ENCODE assay signal across 24 cellular contexts in the genomic region with DNA sequence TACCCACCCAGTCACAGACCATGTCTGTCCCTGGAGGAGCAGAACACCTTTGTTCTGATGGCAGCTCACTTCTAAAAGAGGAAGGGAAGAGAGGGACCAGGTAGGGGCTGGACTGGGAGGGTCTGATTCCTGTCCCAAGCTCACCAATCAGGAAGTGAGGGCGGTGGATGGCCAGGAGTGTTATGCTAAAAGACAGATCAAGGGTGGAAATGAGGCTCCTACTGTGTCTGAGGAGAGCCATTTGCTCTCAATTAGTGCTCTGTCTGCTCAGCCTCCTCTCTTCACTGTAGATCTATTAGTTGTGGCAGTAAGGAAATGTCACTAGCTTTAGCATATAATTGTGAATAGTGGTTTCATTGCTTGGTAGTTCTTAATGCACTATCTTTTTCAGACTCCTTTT.
A peak's percentile ranks its signal among the peaks of the same experiment; 100 is the strongest.
DNase-seq lines count a peak whose midpoint lies in the region; ATAC-seq and TF ChIP-seq lines count a peak whose summit lies in the region.
"Had no signal": no experiment of that assay in that cellular context is flagged by ENCODE, and none has a peak within 500 bp of the region (broad histone marks: within the 10 kb centered on the region; RNA-seq: fewer than 3 reads in every experiment).

No MANE protein-coding gene starts in this region.

- no peak overlapping the region for H3K4me3 ChIP-seq in vagina
- H3K4me3 ChIP-seq: A549, cardiac muscle cell, left lung, MG63, PC-9 had no signal

- peaks cover 14% of the 10 kb centered on the region for H3K27me3 Mint-ChIP-seq in activated naive CD8-positive, alpha-beta T cell treated with anti-CD3 and anti-CD28 coated beads, Interleukin-2, amount 10 ng/mL, durations not matched to agents 7 days and 5 days
- H3K27me3 Mint-ChIP-seq in activated naive CD8-positive, alpha-beta T cell treated with anti-CD3 and anti-CD28 coated beads, Interleukin-2, amount 50 U/mL, for 24 hours, result peaks cover 25% of the 10 kb centered on the region
- H3K27me3 Mint-ChIP-seq in T-helper 17 cell, result no peaks in the 10 kb centered on the region
- H3K27me3 Mint-ChIP-seq: IgD-negative memory B cell had no signal

- peaks cover 34% of the 10 kb centered on the region for H3K4me1 ChIP-seq in vagina
- H3K4me1 ChIP-seq: A549, BE2C had no signal

- H3K4me1 Mint-ChIP-seq in activated naive CD8-positive, alpha-beta T cell treated with anti-CD3 and anti-CD28 coated beads, Interleukin-2, amount 10 ng/mL, durations not matched to agents 7 days and 5 days, result peaks cover 32% of the 10 kb centered on the region
- H3K4me1 Mint-ChIP-seq in activated naive CD8-positive, alpha-beta T cell treated with anti-CD3 and anti-CD28 coated beads, Interleukin-2, amount 50 U/mL, for 24 hours, result peaks cover 34% of the 10 kb centered on the region
- peaks cover 21% of the 10 kb centered on the region for H3K4me1 Mint-ChIP-seq in T-helper 17 cell

- H3K36me3 ChIP-seq in vagina, result no peaks in the 10 kb centered on the region
- H3K36me3 ChIP-seq: BE2C, cardiac muscle cell, left lung, MG63 had no signal

- H3K4me3 Mint-ChIP-seq in activated naive CD8-positive, alpha-beta T cell treated with anti-CD3 and anti-CD28 coated beads, Interleukin-2, amount 10 ng/mL, durations not matched to agents 7 days and 5 days, result no peak overlapping the region
- H3K4me3 Mint-ChIP-seq in activated naive CD8-positive, alpha-beta T cell treated with anti-CD3 and anti-CD28 coated beads, Interleukin-2, amount 50 U/mL, for 24 hours, result no peak overlapping the region
- peak overlapping the region; percentile 3 for H3K4me3 Mint-ChIP-seq in T-helper 17 cell
- H3K4me3 Mint-ChIP-seq: activated CD4-positive, alpha-beta T cell treated with anti-CD3 and anti-CD28 coated beads, Interleukin-2, amount 10 ng/mL, durations not matched to agents 7 days and 5 days; IgD-negative memory B cell had no signal

- H3K27ac Mint-ChIP-seq in activated naive CD8-positive, alpha-beta T cell treated with anti-CD3 and anti-CD28 coated beads, Interleukin-2, amount 10 ng/mL, durations not matched to agents 7 days and 5 days, result peak overlapping the region; percentile 14
- H3K27ac Mint-ChIP-seq in activated naive CD8-positive, alpha-beta T cell treated with anti-CD3 and anti-CD28 coated beads, Interleukin-2, amount 50 U/mL, for 24 hours, result no peak overlapping the region
- peak overlapping the region; percentile 76 for H3K27ac Mint-ChIP-seq in T-helper 17 cell
- H3K27ac Mint-ChIP-seq: activated CD4-positive, alpha-beta T cell treated with anti-CD3 and anti-CD28 coated beads, Interleukin-2, amount 10 ng/mL, durations not matched to agents 7 days and 5 days; IgD-negative memory B cell had no signal

- ATAC-seq in activated naive CD8-positive, alpha-beta T cell treated with anti-CD3 and anti-CD28 coated beads, Interleukin-2, amount 10 ng/mL, durations not matched to agents 7 days and 5 days (ENCODE audit: low read depth), result no peak
- no peak for ATAC-seq in activated naive CD8-positive, alpha-beta T cell treated with anti-CD3 and anti-CD28 coated beads, Interleukin-2, amount 50 U/mL, for 24 hours
- ATAC-seq in T-helper 17 cell, result no peak
- ATAC-seq: A549 had no signal

- no peak for DNase-seq in activated naive CD8-positive, alpha-beta T cell treated with anti-CD3 and anti-CD28 coated beads, Interleukin-2, amount 10 ng/mL, durations not matched to agents 7 days and 5 days
- DNase-seq in activated naive CD8-positive, alpha-beta T cell treated with anti-CD3 and anti-CD28 coated beads, Interleukin-2, amount 50 U/mL, for 24 hours, result no peak
- DNase-seq in T-helper 17 cell (no peak), iPS-NIHi11 (ENCODE audit: low spot score) (peak; percentile 72), vagina (ENCODE audit: extremely low spot score in 2 of 2) (no peak), hepatic stellate cell (ENCODE audit: low spot score) (no peak), HuH-7 (ENCODE audit: low spot score) (no peak)
- no peak for DNase-seq in stimulated activated CD8-positive, alpha-beta memory T cell treated with anti-CD3 and anti-CD28 coated beads, Interleukin-4, amount 100 ng/mL, for 48 hours
- DNase-seq: activated CD4-positive, alpha-beta T cell treated with anti-CD3 and anti-CD28 coated beads, Interleukin-2, amount 10 ng/mL, durations not matched to agents 7 days and 5 days; activated CD8-positive, alpha-beta memory T cell treated with anti-CD3 and anti-CD28 coated beads, Interleukin-2, amount 50 U/mL, for 4 hours; activated effector memory CD4-positive, alpha-beta T cell treated with Interleukin-2 at 50 U/mL for 16 hours; BE2C; foreskin melanocyte; left lung; midbrain; NCI-H146; PC-9; SHP77 treated with DMSO at 0.1 percent for 48 hours; stimulated activated CD4-positive, alpha-beta T cell treated with anti-CD3 and anti-CD28 coated beads, Interleukin-4, amount 100 ng/mL, for 1 hour had no signal

- TF ChIP-seq CTCF in vagina (IDR thresholded peaks at IDR 0.05), result no peak

- peaks cover 3% of the 10 kb centered on the region for H3K9me3 Mint-ChIP-seq in activated naive CD8-positive, alpha-beta T cell treated with anti-CD3 and anti-CD28 coated beads, Interleukin-2, amount 10 ng/mL, durations not matched to agents 7 days and 5 days
- H3K9me3 Mint-ChIP-seq in activated naive CD8-positive, alpha-beta T cell treated with anti-CD3 and anti-CD28 coated beads, Interleukin-2, amount 50 U/mL, for 24 hours, result peaks cover 5% of the 10 kb centered on the region
- H3K9me3 Mint-ChIP-seq: IgD-negative memory B cell had no signal

- H3K27me3 ChIP-seq in vagina, result no peaks in the 10 kb centered on the region
- H3K27me3 ChIP-seq: BE2C, cardiac muscle cell, left lung, MG63 had no signal

- TF ChIP-seq POLR2A in vagina (IDR thresholded peaks at IDR 0.05), result no peak

- POLR2A ChIA-PET in activated naive CD8-positive, alpha-beta T cell treated with anti-CD3 and anti-CD28 coated beads, Interleukin-2, amount 10 ng/mL, durations not matched to agents 7 days and 5 days (lab: Charles Lee), result interaction anchor here (0.8 to 1.5 kb wide), 4 partner anchors 16 to 119 kb away, joined by 3 read pairs; no protein-coding TSS in a partner anchor

- H3K9me3 ChIP-seq in T-helper 17 cell (ENCODE audit: control insufficient read depth, low read length, poor library complexity, severe bottlenecking) (no peaks in the 10 kb centered on the region), vagina (no peaks in the 10 kb centered on the region)
- H3K9me3 ChIP-seq: A549, BE2C, left lung, MG63 had no signal

- peaks cover 28% of the 10 kb centered on the region for H3K36me3 Mint-ChIP-seq in activated naive CD8-positive, alpha-beta T cell treated with anti-CD3 and anti-CD28 coated beads, Interleukin-2, amount 10 ng/mL, durations not matched to agents 7 days and 5 days
- H3K36me3 Mint-ChIP-seq in activated naive CD8-positive, alpha-beta T cell treated with anti-CD3 and anti-CD28 coated beads, Interleukin-2, amount 50 U/mL, for 24 hours (ENCODE audit: low read depth), result peaks cover 6% of the 10 kb centered on the region
- peaks cover 1% of the 10 kb centered on the region for H3K36me3 Mint-ChIP-seq in T-helper 17 cell (ENCODE audit: low read depth)
- H3K36me3 Mint-ChIP-seq: IgD-negative memory B cell had no signal

- intact Hi-C loops in vagina (cut with DNase I), result no loop called here

- H3K27ac ChIP-seq in vagina, result peak overlapping the region; percentile 57
- H3K27ac ChIP-seq: A549, cardiac muscle cell, epithelial cell of prostate, PC-9 had no signal
